In the genomic region with DNA sequence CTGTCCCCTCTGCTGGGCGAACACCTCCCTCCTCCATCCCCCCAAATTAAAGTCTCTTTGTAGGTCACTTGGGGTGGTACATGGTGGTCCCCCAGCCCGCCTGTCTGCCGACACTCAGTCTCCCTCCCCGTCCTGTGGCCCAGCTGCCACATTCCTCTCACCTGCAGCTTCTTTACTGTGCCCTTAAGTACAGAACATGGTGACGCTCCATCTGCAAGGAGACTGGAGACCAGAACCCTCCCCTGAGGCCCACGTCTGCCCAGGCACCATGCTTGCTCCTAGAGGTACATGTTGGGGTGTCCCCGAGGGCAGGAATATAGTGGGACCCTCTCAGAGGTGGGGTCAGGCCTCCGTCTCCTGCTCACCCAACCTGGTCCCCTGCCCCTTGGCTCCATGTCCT, we compare ENCODE assay signal across 1 cellular context.
TF ChIP-seq lines count a peak whose summit lies in the region.

No MANE protein-coding gene starts in this region.

TF ChIP-seq in H1, 55 proteins besides CTCF, POLR2A, EP300 and RAD21:
- TF ChIP-seq JUND (IDR thresholded peaks at IDR 0.05; ENCODE audit: low read length) = no peak
